13 cellular contexts compared by ENCODE assay signal in genomic region chr21:20856926-20857325, GRCh38.
DNase-seq lines count a peak whose midpoint lies in the region; ATAC-seq lines count a peak whose summit lies in the region.
"Had no signal": no experiment of that assay in that cellular context is flagged by ENCODE, and none has a peak within 500 bp of the region (broad histone marks: within the 10 kb centered on the region; RNA-seq: fewer than 3 reads in every experiment).

No MANE protein-coding gene starts in this region.

- H4K8ac ChIP-seq in mesendoderm (ENCODE audit: low read depth, low read length) = no peak overlapping the region

- H3K56ac ChIP-seq in mesendoderm (ENCODE audit: low read length) = no peak overlapping the region

- H3K27ac ChIP-seq in mesendoderm (ENCODE audit: low read depth, low read length) = no peak overlapping the region
- H3K27ac ChIP-seq: pancreas had no signal

- WGBS in mesendoderm (ENCODE audit: extremely low coverage, insufficient coverage, low lambda C conversion rate) = no CpG with 5 or more reads among the region's 5 CpGs

- H3K27me3 ChIP-seq in mesendoderm (ENCODE audit: insufficient read depth, low read length, poor library complexity) = no peaks in the 10 kb centered on the region

- H3K4me1 ChIP-seq in mesendoderm (ENCODE audit: control insufficient read depth, low read depth, low read length) = no peaks in the 10 kb centered on the region
- H3K4me1 ChIP-seq: pancreas had no signal

- no peaks in the 10 kb centered on the region for H3K79me2 ChIP-seq in mesendoderm (ENCODE audit: control insufficient read depth, insufficient read depth, low read length)

- no peak overlapping the region for H2BK15ac ChIP-seq in mesendoderm (replicated peaks; ENCODE audit: low read depth)

- no peak overlapping the region for H3K4me3 ChIP-seq in mesendoderm (ENCODE audit: low read length)
- H3K4me3 ChIP-seq: pancreas had no signal

- H3K36me3 ChIP-seq in mesendoderm (ENCODE audit: control insufficient read depth, insufficient read depth, low read length) = no peaks in the 10 kb centered on the region
- H3K36me3 ChIP-seq: pancreas had no signal

- H3K4ac ChIP-seq in mesendoderm (ENCODE audit: low read depth, low read length) = no peak overlapping the region

- ATAC-seq in HG03039 (IDR thresholded peaks at IDR 0.05; ENCODE audit: unreplicated experiment) = no peak
- ATAC-seq: pancreas had no signal

- no peak overlapping the region for H2BK5ac ChIP-seq in mesendoderm (ENCODE audit: low read length)

- no peak overlapping the region for H2AK5ac ChIP-seq in mesendoderm (ENCODE audit: low read length)

- no peak overlapping the region for H3K9ac ChIP-seq in mesendoderm (ENCODE audit: low read length)

- no peaks in the 10 kb centered on the region for H3K79me1 ChIP-seq in mesendoderm (ENCODE audit: low read length)

- DNase-seq in HuH-7 (ENCODE audit: low spot score) (peak; percentile 56), NCI-H2081 (lab: John Stamatoyannopoulos, UW) (peak; percentile 85 to 90), SHP77 (lab: John Stamatoyannopoulos, UW) (peak; percentile 88 to 93), mesendoderm (peak; percentile 33), NCI-H2107 treated with DMSO at 0.1 percent for 48 hours (lab: John Stamatoyannopoulos, UW; ENCODE audit: unreplicated experiment) (no peak)
- DNase-seq in stimulated activated CD4-positive, alpha-beta T cell treated with anti-CD3 and anti-CD28 coated beads, Interleukin-4, amount 100 ng/mL, for 24 hours = no peak
- DNase-seq: activated CD4-positive, alpha-beta T cell treated with anti-CD3 and anti-CD28 coated beads for 4 hours; activated naive CD4-positive, alpha-beta T cell; aorta; cerebellar nuclear complex; HCEC 1CT; pancreas had no signal

- H2BK120ac ChIP-seq in mesendoderm (ENCODE audit: low read depth, low read length) = no peak overlapping the region

- no peak overlapping the region for H3K23ac ChIP-seq in mesendoderm (ENCODE audit: low read length)

- no peak overlapping the region for H3K18ac ChIP-seq in mesendoderm (ENCODE audit: low read length)

- no peak overlapping the region for H4K5ac ChIP-seq in mesendoderm (ENCODE audit: low read length)

- H3K4me2 ChIP-seq in mesendoderm (ENCODE audit: low read length) = no peak overlapping the region

Comparison
In these comparisons a context has a peak if more than half of its experiments do, and no peak if none do; other contexts are left out.
1. DNase-seq: peak in HuH-7 (single experiment), NCI-H2081 (2 of 2), SHP77 (2 of 2) and mesendoderm (single experiment); none in NCI-H2107 treated with DMSO at 0.1 percent for 48 hours (single experiment) and stimulated activated CD4-positive, alpha-beta T cell treated with anti-CD3 and anti-CD28 coated beads, Interleukin-4, amount 100 ng/mL, for 24 hours (single experiment).